Comparison of ENCODE assay signal across 1 cellular context in genomic region chr17:43483674-43484551, GRCh38.
TF ChIP-seq lines count a peak whose summit lies in the region.

Gene DHX8 (plus strand): TSS chr17:43483975. CDS start chr17:43484038, 63 bp downstream.

TF ChIP-seq in WTC11, 78 proteins besides CTCF, POLR2A, EP300 and RAD21 (continued from another document and continues in another):
- TF ChIP-seq AR (CRISPR knock-in tag; IDR thresholded peaks at IDR 0.05) (no peak), RELA (CRISPR knock-in tag; IDR thresholded peaks at IDR 0.05; ENCODE audit: borderline replicate concordance) (no peak), FOXP4 (CRISPR knock-in tag; IDR thresholded peaks at IDR 0.05) (no peak), PRDM15 (CRISPR knock-in tag; IDR thresholded peaks at IDR 0.05) (no peak), ZNF396 (CRISPR knock-in tag; IDR thresholded peaks at IDR 0.05; ENCODE audit: borderline replicate concordance) (no peak), NFATC4 (CRISPR knock-in tag; IDR thresholded peaks at IDR 0.05) (no peak), JAZF1 (CRISPR knock-in tag; IDR thresholded peaks at IDR 0.05) (no peak), ATF3 (CRISPR knock-in tag; conservative IDR thresholded peaks at IDR 0.05) (no peak), ERG (CRISPR knock-in tag; IDR thresholded peaks at IDR 0.05) (no peak), GABPB1 (CRISPR knock-in tag; IDR thresholded peaks at IDR 0.05) (peak; percentile 94), ARID4B (CRISPR knock-in tag; IDR thresholded peaks at IDR 0.05; ENCODE audit: borderline replicate concordance) (no peak; the same call in 1 of the 2 replicates), SMAD3 (CRISPR knock-in tag; IDR thresholded peaks at IDR 0.05; ENCODE audit: borderline replicate concordance) (no peak), TEAD4 (CRISPR knock-in tag; IDR thresholded peaks at IDR 0.05) (no peak), PRRX2 (CRISPR knock-in tag; IDR thresholded peaks at IDR 0.05) (no peak), ZSCAN18 (CRISPR knock-in tag; IDR thresholded peaks at IDR 0.05) (no peak), ZBTB43 (CRISPR knock-in tag; IDR thresholded peaks at IDR 0.05) (no peak), MLX (CRISPR knock-in tag; IDR thresholded peaks at IDR 0.05) (no peak), IRF1 (CRISPR knock-in tag; IDR thresholded peaks at IDR 0.05) (no peak), MAX (CRISPR knock-in tag; IDR thresholded peaks at IDR 0.05) (peak; percentile 81), USF1 (CRISPR knock-in tag; IDR thresholded peaks at IDR 0.05) (no peak), FOXP1 (CRISPR knock-in tag; IDR thresholded peaks at IDR 0.05; ENCODE audit: borderline replicate concordance) (peak; percentile 67; the same call in 1 of the 2 replicates), TEAD1 (CRISPR knock-in tag; IDR thresholded peaks at IDR 0.05) (peak; percentile 40; the same call in 1 of the 2 replicates), ZNF425 (CRISPR knock-in tag; conservative IDR thresholded peaks at IDR 0.05) (no peak), ATF6 (CRISPR knock-in tag; IDR thresholded peaks at IDR 0.05) (no peak), NR3C1 (CRISPR knock-in tag; conservative IDR thresholded peaks at IDR 0.05; ENCODE audit: low read depth) (no peak)
